ENCODE assay signal across 2 cellular contexts in genomic region chr12:97342130-97342529, GRCh38.
TF ChIP-seq lines count a peak whose summit lies in the region.

No MANE protein-coding gene starts in this region.

TF ChIP-seq in HepG2, 621 proteins besides CTCF, POLR2A, EP300 and RAD21:
- TF ChIP-seq ZNF180 (CRISPR knock-in tag; IDR thresholded peaks at IDR 0.05; ENCODE audit: borderline replicate concordance, low read depth) (no peak), MNT (IDR thresholded peaks at IDR 0.05) (peak; percentile 56)

TF ChIP-seq in GM23338, 12 proteins besides CTCF, POLR2A, EP300 and RAD21:
- no peak for TF ChIP-seq JUNB (IDR thresholded peaks at IDR 0.05; ENCODE audit: unreplicated experiment)
TF ChIP-seq in GM23338: peak in this region for 0.
